ENCODE assay signal across 10 cellular contexts in genomic region chr3:114405202-114405601, GRCh38.
A peak's percentile ranks its signal among the peaks of the same experiment; 100 is the strongest.
DNase-seq lines count a peak whose midpoint lies in the region; ATAC-seq and TF ChIP-seq lines count a peak whose summit lies in the region.
"Had no signal": no experiment of that assay in that cellular context is flagged by ENCODE, and none has a peak within 500 bp of the region (broad histone marks: within the 10 kb centered on the region; RNA-seq: fewer than 3 reads in every experiment).

No MANE protein-coding gene starts in this region.

- ATAC-seq in HG02588 (IDR thresholded peaks at IDR 0.05; ENCODE audit: unreplicated experiment) (peak; percentile 80), HG03575 (IDR thresholded peaks at IDR 0.05; ENCODE audit: extremely low read depth, insufficient number of reproducible peaks, low FRiP score, unreplicated experiment) (peak; percentile 71)
- peak; percentile 76 for ATAC-seq in stimulated activated memory B cell treated with anti-CD40 and anti-IgM and Interleukin-4, amounts not matched to agents 10 μg/mL and 1 μg/mL and 100 μg/mL, for 72 hours

- no peak overlapping the region for H3K4me3 Mint-ChIP-seq in stimulated activated memory B cell treated with anti-CD40 and anti-IgM and Interleukin-4, amounts not matched to agents 10 μg/mL and 1 μg/mL and 100 μg/mL, for 72 hours

- H3K4me3 ChIP-seq in BE2C (ENCODE audit: low read depth, low read length) = no peak overlapping the region

- H3K27me3 ChIP-seq in BE2C = no peaks in the 10 kb centered on the region

- DNase-seq in SIG-M5 treated with dmso at 0.1 percent for 504 hours (lab: John Stamatoyannopoulos, UW; ENCODE audit: unreplicated experiment) (peak; percentile 51), SIG-M5 (lab: John Stamatoyannopoulos, UW) (no peak), GF-D8 (lab: John Stamatoyannopoulos, UW) (no peak), BE2C (no peak)
- no peak for DNase-seq in activated T-cell treated with anti-CD3 and anti-CD28 coated beads, Interleukin-2, amount 50 U/mL, for 1 hour
- DNase-seq: NCI-H2081, right cardiac atrium had no signal

- no peaks in the 10 kb centered on the region for H3K27me3 Mint-ChIP-seq in stimulated activated memory B cell treated with anti-CD40 and anti-IgM and Interleukin-4, amounts not matched to agents 10 μg/mL and 1 μg/mL and 100 μg/mL, for 72 hours

- H3K9me3 Mint-ChIP-seq in stimulated activated memory B cell treated with anti-CD40 and anti-IgM and Interleukin-4, amounts not matched to agents 10 μg/mL and 1 μg/mL and 100 μg/mL, for 72 hours = no peaks in the 10 kb centered on the region

- H3K4me1 ChIP-seq in BE2C = peaks cover 34% of the 10 kb centered on the region

- H3K36me3 ChIP-seq in BE2C = no peaks in the 10 kb centered on the region

- H3K27ac Mint-ChIP-seq in stimulated activated memory B cell treated with anti-CD40 and anti-IgM and Interleukin-4, amounts not matched to agents 10 μg/mL and 1 μg/mL and 100 μg/mL, for 72 hours = peak overlapping the region; percentile 70

- peaks cover 36% of the 10 kb centered on the region for H3K4me1 Mint-ChIP-seq in stimulated activated memory B cell treated with anti-CD40 and anti-IgM and Interleukin-4, amounts not matched to agents 10 μg/mL and 1 μg/mL and 100 μg/mL, for 72 hours

- no peaks in the 10 kb centered on the region for H3K9me3 ChIP-seq in BE2C

- H3K36me3 Mint-ChIP-seq in stimulated activated memory B cell treated with anti-CD40 and anti-IgM and Interleukin-4, amounts not matched to agents 10 μg/mL and 1 μg/mL and 100 μg/mL, for 72 hours = peaks cover 27% of the 10 kb centered on the region

- no peak for TF ChIP-seq CTCF in BE2C (IDR thresholded peaks at IDR 0.05; ENCODE audit: low read depth, low read length)
